In the genomic region with DNA sequence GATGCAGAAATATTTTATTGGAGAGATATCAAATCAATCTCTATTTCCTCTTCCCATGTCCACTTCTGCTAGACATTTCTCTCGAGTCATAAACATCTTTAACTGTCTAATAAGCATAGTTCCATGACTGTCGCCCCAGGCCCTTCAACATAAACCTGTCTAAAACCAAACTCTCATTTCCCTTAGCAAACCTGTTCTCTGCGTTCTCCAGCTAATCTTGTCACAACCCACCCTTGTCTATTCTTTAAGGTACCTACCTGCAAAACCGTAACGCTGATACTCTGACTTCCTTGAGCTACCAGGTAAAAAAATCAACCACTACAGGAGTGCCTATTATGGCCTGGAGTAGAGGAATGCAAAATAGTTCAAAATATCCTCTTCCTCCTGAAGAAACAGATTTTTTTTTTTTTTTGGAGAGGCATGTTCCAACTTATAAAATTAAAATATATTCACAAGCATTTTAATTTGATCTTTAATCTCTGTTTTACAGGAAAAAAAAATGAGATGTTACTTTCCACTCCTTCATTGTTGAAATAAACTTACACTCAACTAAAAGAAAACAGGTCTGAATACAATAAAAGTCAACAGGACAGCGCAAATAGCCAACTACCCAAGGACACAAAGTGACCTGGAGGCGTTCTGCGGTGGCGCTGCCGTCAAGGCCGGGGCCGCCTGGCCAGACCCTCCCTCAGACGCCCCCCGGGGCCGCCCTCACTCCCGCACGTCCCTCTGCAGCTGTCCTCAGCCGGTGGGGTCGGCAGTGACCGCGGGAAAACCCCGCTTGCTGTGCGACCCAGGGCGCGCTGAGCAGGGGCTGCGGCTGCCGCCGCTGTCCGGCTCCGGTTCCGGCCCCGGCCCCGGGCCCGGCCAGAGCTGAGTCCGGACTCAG, we compare ENCODE assay signal across 8 cellular contexts. TPM values are rescaled to one million over a fixed set of nuclear protein-coding genes. Genes with fewer than 3 reads are reported as not detected.
DNase-seq lines count a peak whose midpoint lies in the region; ATAC-seq and TF ChIP-seq lines count a peak whose summit lies in the region.

No MANE protein-coding gene starts in this region.

- no peaks in the 10 kb centered on the region for H3K36me3 ChIP-seq in gastrocnemius medialis

- H3K9me3 Mint-ChIP-seq in activated CD8-positive, alpha-beta memory T cell treated with anti-CD3 and anti-CD28 coated beads, Interleukin-2, amount 10 ng/mL, durations not matched to agents 7 days and 5 days (ENCODE audit: low read depth), result peaks cover 12% of the 10 kb centered on the region
- H3K9me3 Mint-ChIP-seq in activated naive CD4-positive, alpha-beta T cell treated with anti-CD3 and anti-CD28 coated beads, Interleukin-2, amount 50 U/mL, for 72 hours, result peaks cover 3 to 13% of the 10 kb centered on the region in 2 donors

- no peaks in the 10 kb centered on the region for H3K27me3 Mint-ChIP-seq in activated CD8-positive, alpha-beta memory T cell treated with anti-CD3 and anti-CD28 coated beads, Interleukin-2, amount 10 ng/mL, durations not matched to agents 7 days and 5 days

- no peaks in the 10 kb centered on the region for H3K27me3 ChIP-seq in right cardiac atrium (ENCODE audit: control insufficient read depth, insufficient read depth)
- H3K27me3 ChIP-seq in gastrocnemius medialis, result no peaks in the 10 kb centered on the region

- in situ Hi-C loops in gastrocnemius medialis (cut with MboI; ENCODE audit: low sequenced_read_pairs in 4 of 4), result loop anchor here in 1 of 4 donors (25.0 kb wide), 1 partner anchor 337 kb away; a partner anchor contains a TSS

- 3% methylated on average over 35 of the region's 35 CpGs for WGBS in right cardiac atrium

- TF ChIP-seq POLR2A in gastrocnemius medialis (IDR thresholded peaks at IDR 0.05), result no peak

- intact Hi-C loops in right cardiac atrium (cut with DNase I), result no loop called here
- intact Hi-C loops in gastrocnemius medialis (cut with DNase I; ENCODE audit: low total_unique reads), result loop anchor here (5.0 to 10.0 kb wide), 4 partner anchors 248 to 723 kb away; a partner anchor contains a TSS

- no peaks in the 10 kb centered on the region for H3K4me1 ChIP-seq in right cardiac atrium (ENCODE audit: control insufficient read depth, insufficient read depth, low read length)
- H3K4me1 ChIP-seq in gastrocnemius medialis, result peaks cover 28 to 33% of the 10 kb centered on the region in 2 donors

- H3K27ac ChIP-seq in right cardiac atrium (ENCODE audit: low read length), result peak overlapping the region; percentile 86
- peak overlapping the region; percentile 93 to 97 (median 95) for H3K27ac ChIP-seq in gastrocnemius medialis

- no peak for DNase-seq in activated CD8-positive, alpha-beta memory T cell treated with anti-CD3 and anti-CD28 coated beads, Interleukin-2, amount 10 ng/mL, durations not matched to agents 7 days and 5 days
- no peak for DNase-seq in activated CD8-positive, alpha-beta memory T cell treated with anti-CD3 and anti-CD28 coated beads for 24 hours
- DNase-seq in H4 (ENCODE audit: low spot score) (peak; percentile 13), right cardiac atrium (peak in 1 of 3 donors; percentile 65), gastrocnemius medialis (peak in 1 of 2 donors; percentile 16), DMS153 (lab: John Stamatoyannopoulos, UW) (no peak)
- DNase-seq in activated naive CD4-positive, alpha-beta T cell treated with anti-CD3 and anti-CD28 coated beads, Interleukin-2, amount 50 U/mL, for 72 hours (ENCODE audit: low spot score in 2 of 2), result no peak

- peak overlapping the region; percentile 96 for H3K27ac Mint-ChIP-seq in activated CD8-positive, alpha-beta memory T cell treated with anti-CD3 and anti-CD28 coated beads, Interleukin-2, amount 10 ng/mL, durations not matched to agents 7 days and 5 days
- peak overlapping the region; percentile 61 to 99 for H3K27ac Mint-ChIP-seq in activated naive CD4-positive, alpha-beta T cell treated with anti-CD3 and anti-CD28 coated beads, Interleukin-2, amount 50 U/mL, for 72 hours

- no peaks in the 10 kb centered on the region for H3K9me3 ChIP-seq in right cardiac atrium (ENCODE audit: control insufficient read depth, low read length)
- H3K9me3 ChIP-seq in gastrocnemius medialis, result no peaks in the 10 kb centered on the region

- peak; percentile 6; the same call in 1 of the 2 replicates for TF ChIP-seq CTCF in LNCAP (IDR thresholded peaks at IDR 0.05)
- no peak for TF ChIP-seq CTCF in gastrocnemius medialis (IDR thresholded peaks at IDR 0.05 in 4 of 5, conservative IDR thresholded peaks at IDR 0.05 in 1 of 5)

- ATAC-seq in activated CD8-positive, alpha-beta memory T cell treated with anti-CD3 and anti-CD28 coated beads, Interleukin-2, amount 10 ng/mL, durations not matched to agents 7 days and 5 days, result peak; percentile 7
- peak; percentile 1 to 13 for ATAC-seq in activated naive CD4-positive, alpha-beta T cell treated with anti-CD3 and anti-CD28 coated beads, Interleukin-2, amount 50 U/mL, for 72 hours
- peak; percentile 36 to 47 for ATAC-seq in right cardiac atrium
- ATAC-seq in gastrocnemius medialis, result peak; percentile 8 to 23

- CTCF ChIA-PET in activated CD8-positive, alpha-beta memory T cell treated with anti-CD3 and anti-CD28 coated beads, Interleukin-2, amount 10 ng/mL, durations not matched to agents 7 days and 5 days (lab: Charles Lee), result interaction anchor here (0.7 to 3.2 kb wide), 4 partner anchors 12 to 236 kb away, joined by 3 to 10 read pairs (median 4); no protein-coding TSS in a partner anchor

- peak overlapping the region; percentile 89 for H3K4me3 ChIP-seq in right cardiac atrium (ENCODE audit: low read length)
- peak overlapping the region; percentile 79 to 96 (median 86) for H3K4me3 ChIP-seq in gastrocnemius medialis

- H3K4me3 Mint-ChIP-seq in activated CD8-positive, alpha-beta memory T cell treated with anti-CD3 and anti-CD28 coated beads, Interleukin-2, amount 10 ng/mL, durations not matched to agents 7 days and 5 days, result peak overlapping the region; percentile 88

- peaks cover 46% of the 10 kb centered on the region for H3K4me1 Mint-ChIP-seq in activated CD8-positive, alpha-beta memory T cell treated with anti-CD3 and anti-CD28 coated beads, Interleukin-2, amount 10 ng/mL, durations not matched to agents 7 days and 5 days

- H3K36me3 Mint-ChIP-seq in activated CD8-positive, alpha-beta memory T cell treated with anti-CD3 and anti-CD28 coated beads, Interleukin-2, amount 10 ng/mL, durations not matched to agents 7 days and 5 days, result peaks cover 56% of the 10 kb centered on the region
- peaks cover 33 to 63% of the 10 kb centered on the region in 2 donors for H3K36me3 Mint-ChIP-seq in activated naive CD4-positive, alpha-beta T cell treated with anti-CD3 and anti-CD28 coated beads, Interleukin-2, amount 50 U/mL, for 72 hours

RNA-seq across cellular contexts. Expression of a gene that starts 0.8 kb away (rescaled TPM):
- total RNA-seq in activated CD8-positive, alpha-beta memory T cell treated with anti-CD3 and anti-CD28 coated beads, Interleukin-2, amount 10 ng/mL, durations not matched to agents 7 days and 5 days, result 10 to 100 TPM; 42.1 to 48.7 TPM
- total RNA-seq in H4 (2014; rRNA removed; shearing (Covaris generic)), result 15.4 and 38.4 TPM in 2 replicates
- 10 to 100 TPM; 41.5 to 51.1 TPM for total RNA-seq in activated naive CD4-positive, alpha-beta T cell treated with anti-CD3 and anti-CD28 coated beads, Interleukin-2, amount 50 U/mL, for 72 hours
- 10 to 100 TPM; 25.7 to 28.4 (median 27.1) TPM for total RNA-seq in right cardiac atrium
- polyA plus RNA-seq in right cardiac atrium, result 8.6 TPM
- total RNA-seq in gastrocnemius medialis, result 10 to 100 TPM in 2 of 4 donors, 1 to 10 TPM in 2; 3.2 to 14.8 (median 8.6) TPM

RNA-seq across cellular contexts. Expression of a gene that starts 0.9 kb away (rescaled TPM):
- 10 to 100 TPM; 85.1 to 85.5 TPM for total RNA-seq in activated CD8-positive, alpha-beta memory T cell treated with anti-CD3 and anti-CD28 coated beads, Interleukin-2, amount 10 ng/mL, durations not matched to agents 7 days and 5 days
- total RNA-seq in H4 (2014; rRNA removed; shearing (Covaris generic)), result 77.7 and 87.3 TPM in 2 replicates
- 10 to 100 TPM; 67.5 to 71.4 TPM for total RNA-seq in activated naive CD4-positive, alpha-beta T cell treated with anti-CD3 and anti-CD28 coated beads, Interleukin-2, amount 50 U/mL, for 72 hours
- total RNA-seq in right cardiac atrium, result 1 to 10 TPM; 2.2 to 2.8 (median 2.5) TPM
- polyA plus RNA-seq in right cardiac atrium, result 1.6 TPM
- 1 to 10 TPM; 2.2 to 5.9 (median 3.2) TPM for total RNA-seq in gastrocnemius medialis

RNA-seq across cellular contexts. Expression of a gene that starts 58.7 kb away (rescaled TPM):
- total RNA-seq in activated CD8-positive, alpha-beta memory T cell treated with anti-CD3 and anti-CD28 coated beads, Interleukin-2, amount 10 ng/mL, durations not matched to agents 7 days and 5 days, result 1 to 10 TPM; 5.2 to 5.8 TPM
- 9.1 and 15.0 TPM in 2 replicates for total RNA-seq in H4 (2014; rRNA removed; shearing (Covaris generic))
- 1 to 10 TPM in 1 of 2 donors, under 1 TPM in 1; 0.27 to 1.3 TPM for total RNA-seq in activated naive CD4-positive, alpha-beta T cell treated with anti-CD3 and anti-CD28 coated beads, Interleukin-2, amount 50 U/mL, for 72 hours
- total RNA-seq in right cardiac atrium, result 1 to 10 TPM; 2.5 to 5.6 (median 3.9) TPM
- polyA plus RNA-seq in right cardiac atrium, result 0.57 TPM
- under 1 TPM; 0.07 to 0.31 (median 0.14) TPM for total RNA-seq in gastrocnemius medialis

Comparison
In these comparisons a context has a peak if more than half of its experiments do, and no peak if none do; other contexts are left out.
1. RNA of a gene that starts 0.9 kb away (total RNA-seq): 85.1 to 85.5 TPM in activated CD8-positive, alpha-beta memory T cell treated with anti-CD3 and anti-CD28 coated beads, Interleukin-2, amount 10 ng/mL, durations not matched to agents 7 days and 5 days, 77.7 to 87.3 TPM in H4 and 67.5 to 71.4 TPM in activated naive CD4-positive, alpha-beta T cell treated with anti-CD3 and anti-CD28 coated beads, Interleukin-2, amount 50 U/mL, for 72 hours; 2.2 to 5.9 TPM in gastrocnemius medialis and 2.2 to 2.8 TPM in right cardiac atrium; every median in the first group is over 4 times any median in the second.
2. Peak in every context shown above with its lines, with median percentiles within 50 percentile points of each other: ATAC-seq.